ENCODE assay signal across 10 cellular contexts in the genomic region with DNA sequence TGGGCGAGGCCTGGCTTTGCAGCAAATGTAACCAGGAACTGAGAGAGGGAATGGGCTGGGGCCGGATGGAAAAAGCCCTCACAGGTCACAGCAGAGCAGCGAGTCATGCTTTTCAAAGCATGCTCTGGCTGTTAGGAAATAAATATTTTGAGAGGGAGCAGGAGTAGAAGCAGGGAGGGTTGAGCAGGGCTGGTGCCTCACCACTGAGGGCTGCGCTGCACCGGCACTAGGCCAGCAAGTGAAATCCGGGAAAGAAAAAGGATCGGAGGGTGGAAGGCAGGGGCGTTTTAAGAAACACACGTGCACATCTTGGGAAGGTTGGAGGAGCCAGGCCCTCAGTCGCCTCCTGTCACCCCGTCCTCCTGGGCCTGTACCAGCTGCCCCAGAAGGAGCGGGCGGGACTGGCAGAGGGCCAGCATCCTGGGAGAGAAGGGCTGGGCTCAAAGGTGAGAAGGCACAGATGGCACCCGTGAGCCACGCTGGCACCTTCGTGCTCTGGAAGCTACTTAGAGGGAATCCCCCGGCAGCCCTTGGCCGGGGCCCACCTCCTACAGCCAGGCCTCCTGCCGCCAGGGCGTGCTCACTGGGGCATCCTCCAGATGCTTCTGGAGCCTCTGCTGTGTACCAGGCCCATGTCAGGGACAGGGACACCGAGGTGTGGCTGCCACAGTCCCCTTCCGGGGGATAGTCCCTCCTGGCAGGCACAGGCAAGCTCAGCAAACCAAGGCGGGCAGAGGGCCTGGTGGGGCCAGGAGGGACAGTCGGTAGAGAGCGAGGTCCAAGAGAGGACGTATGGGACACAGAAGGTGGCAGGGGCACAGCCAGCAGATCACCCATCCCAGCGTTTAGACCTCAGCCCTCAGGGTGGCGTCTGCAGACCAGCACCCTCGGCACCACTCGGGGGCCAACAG.
DNase-seq lines count a peak whose midpoint lies in the region; ATAC-seq, FAIRE-seq and TF ChIP-seq lines count a peak whose summit lies in the region.
"Had no signal": no experiment of that assay in that cellular context is flagged by ENCODE, and none has a peak within 500 bp of the region (broad histone marks: within the 10 kb centered on the region; RNA-seq: fewer than 3 reads in every experiment).

No MANE protein-coding gene starts in this region.

- no peak overlapping the region for H3K27ac ChIP-seq in H9 (ENCODE audit: insufficient read length, low read depth, low read length)
- H3K27ac ChIP-seq in RWPE1 = peak overlapping the region; percentile 85
- H3K27ac ChIP-seq in gastroesophageal sphincter = peak overlapping the region in 3 of 4 donors; percentile 9 to 72 (median 44)
- H3K27ac ChIP-seq in small intestine (ENCODE audit: low read depth in 1 of 2, low read length in 1 of 2) = peak overlapping the region; percentile 50 to 89
- H3K27ac ChIP-seq: parathyroid adenoma had no signal

- H3K9me3 Mint-ChIP-seq in H9 = no peaks in the 10 kb centered on the region

- CTCF ChIA-PET in RWPE1 (lab: Yijun Ruan, JAX) = no interaction called here

- no peak for TF ChIP-seq EP300 in gastroesophageal sphincter (IDR thresholded peaks at IDR 0.05)

- no peaks in the 10 kb centered on the region for H3K79me1 ChIP-seq in H9 (ENCODE audit: insufficient read depth, low read depth, low read length, poor library complexity, severe bottlenecking)

- no peak overlapping the region for H3T11ph ChIP-seq in H9 (ENCODE audit: low read length)

- TF ChIP-seq POLR2A in gastroesophageal sphincter (IDR thresholded peaks at IDR 0.05) = no peak

- TF ChIP-seq CTCF in H9 (conservative IDR thresholded peaks at IDR 0.05) (no peak), RWPE1 (conservative IDR thresholded peaks at IDR 0.05; ENCODE audit: low read depth) (no peak), gastroesophageal sphincter (IDR thresholded peaks at IDR 0.05) (no peak)

- H4K91ac ChIP-seq in H9 (ENCODE audit: insufficient read length, low read depth, low read length) = no peak overlapping the region

- no peak overlapping the region for H2BK12ac ChIP-seq in H9 (ENCODE audit: insufficient read length, low read depth, low read length)

- no peaks in the 10 kb centered on the region for H3K9me3 ChIP-seq in H9 (ENCODE audit: control insufficient read depth, low read depth, low read length)
- no peaks in the 10 kb centered on the region for H3K9me3 ChIP-seq in gastroesophageal sphincter
- no peaks in the 10 kb centered on the region for H3K9me3 ChIP-seq in small intestine (ENCODE audit: control insufficient read depth, low read depth)

- no peaks in the 10 kb centered on the region for H3K27me3 Mint-ChIP-seq in H9 (ENCODE audit: low read depth)

- no peak overlapping the region for H3K14ac ChIP-seq in H9 (ENCODE audit: insufficient read depth, low read length)

- no peak overlapping the region for H3K9ac ChIP-seq in H9 (ENCODE audit: extremely low read depth, insufficient read length, low read length)
- H3K9ac ChIP-seq: parathyroid adenoma had no signal

- WGBS in H9 (ENCODE audit: extremely low coverage, insufficient read length, low lambda C conversion rate) = no CpG with 5 or more reads among the region's 30 CpGs
- 47 to 57% methylated on average over 5 to 10 of the region's 30 CpGs for WGBS in gastroesophageal sphincter (ENCODE audit: low coverage in 1 of 2), 2 donors
- WGBS in small intestine, 3 donors = 18 to 60% (median 43%) methylated on average over 30 of the region's 30 CpGs

- ATAC-seq in gastroesophageal sphincter = peak; percentile 35

- H3K27ac Mint-ChIP-seq in H9 = peak overlapping the region in 2 of 3 experiments; percentile 57 to 74; a peak in 5 of 7 replicates

- no peak overlapping the region for H2BK5ac ChIP-seq in H9 (ENCODE audit: insufficient read length, low read length)

- H3K27me3 ChIP-seq in H9 (ENCODE audit: insufficient read depth, low read length) = no peaks in the 10 kb centered on the region
- H3K27me3 ChIP-seq in gastroesophageal sphincter = no peaks in the 10 kb centered on the region
- H3K27me3 ChIP-seq in small intestine (ENCODE audit: control insufficient read depth in 2 of 2, insufficient read depth in 2 of 2, low read length in 2 of 2) = no peaks in the 10 kb centered on the region

- no peak overlapping the region for H3K23ac ChIP-seq in H9 (ENCODE audit: insufficient read length, low read depth, low read length)

- H3K18ac ChIP-seq in H9 (ENCODE audit: insufficient read length, low read depth, low read length) = no peak overlapping the region

- no peak overlapping the region for H3K4me2 ChIP-seq in H9 (ENCODE audit: insufficient read depth, insufficient read length, low read length)

- no peak overlapping the region for H4K8ac ChIP-seq in H9 (replicated peaks; ENCODE audit: insufficient read length, low read depth, low read length)

- H3K4me3 ChIP-seq in gastroesophageal sphincter (no peak overlapping the region), small intestine (ENCODE audit: low read depth in 1 of 2, low read length in 2 of 2) (no peak overlapping the region)

- peaks cover 25 to 32% of the 10 kb centered on the region in 2 experiments for H3K4me1 Mint-ChIP-seq in H9

- H2AK5ac ChIP-seq in H9 (ENCODE audit: insufficient read length, low read length) = no peak overlapping the region

- POLR2A ChIA-PET in RWPE1 (lab: Yijun Ruan, JAX; ENCODE audit: low non-redundant PET) = no interaction called here

- no peak overlapping the region for H3K4ac ChIP-seq in H9 (ENCODE audit: low read depth, low read length)

- no peak overlapping the region for H2BK15ac ChIP-seq in H9 (ENCODE audit: low read depth, low read length)

- H3K56ac ChIP-seq in H9 (ENCODE audit: insufficient read length, low read depth, low read length) = no peak overlapping the region

- DNase-seq in H9 (no peak), RWPE1 (ENCODE audit: low spot score) (no peak), small intestine (peak; percentile 97), NCI-H1930 (lab: John Stamatoyannopoulos, UW) (no peak), NCI-H1436 (lab: John Stamatoyannopoulos, UW) (no peak), 8988T (no peak)
- DNase-seq in effector CD4-positive, alpha-beta T cell = no peak

- peaks cover 25 to 44% (median 35%) of the 10 kb centered on the region in 3 experiments; a peak in 6 of 7 replicates for H3K36me3 Mint-ChIP-seq in H9 (ENCODE audit: insufficient read depth in 1 of 3, low read depth in 3 of 3)

- H3K4me1 ChIP-seq in H9 (ENCODE audit: insufficient read depth, low read length) = no peaks in the 10 kb centered on the region; the same call in 1 of the 2 replicates
- H3K4me1 ChIP-seq in gastroesophageal sphincter = peaks cover 0 to 45% (median 2%) of the 10 kb centered on the region in 3 donors
- peaks cover 0 to 11% of the 10 kb centered on the region in 2 donors for H3K4me1 ChIP-seq in small intestine (ENCODE audit: control insufficient read depth in 2 of 2, insufficient read depth in 1 of 2, low read depth in 1 of 2, low read length in 1 of 2)
- H3K4me1 ChIP-seq: parathyroid adenoma had no signal

- H3K4me3 Mint-ChIP-seq in H9 = no peak overlapping the region

- no peak overlapping the region for H2BK120ac ChIP-seq in H9 (ENCODE audit: low read depth, low read length, poor library complexity, severe bottlenecking)

- H3K36me3 ChIP-seq in gastroesophageal sphincter (peaks cover 0 to 77% of the 10 kb centered on the region in 2 donors), small intestine (ENCODE audit: control insufficient read depth in 2 of 2, insufficient read depth in 2 of 2, low read length in 2 of 2) (peaks cover 13 to 23% of the 10 kb centered on the region in 2 donors)

- no peaks in the 10 kb centered on the region for H3K23me2 ChIP-seq in H9 (ENCODE audit: insufficient read length, low read depth, low read length, poor library complexity, severe bottlenecking)

- no peak for FAIRE-seq in small intestine (lab: Jason Lieb, UNC)
- FAIRE-seq: GM18507 had no signal

- H4K20me1 ChIP-seq in H9 (ENCODE audit: control insufficient read depth, insufficient read depth, insufficient read length) = no peaks in the 10 kb centered on the region

- no peak overlapping the region for H2AFZ ChIP-seq in H9 (ENCODE audit: low read length)
- H2AFZ ChIP-seq: parathyroid adenoma had no signal

- no peaks in the 10 kb centered on the region for H3K79me2 ChIP-seq in H9 (ENCODE audit: insufficient read depth, low read length)
- H3K79me2 ChIP-seq: parathyroid adenoma had no signal

- no peak overlapping the region for H2BK20ac ChIP-seq in H9 (ENCODE audit: low read depth, low read length, poor library complexity, severe bottlenecking)

- no peak overlapping the region for H4K5ac ChIP-seq in H9 (ENCODE audit: insufficient read length, low read depth, low read length)
